12 cellular contexts compared by ENCODE assay signal in the genomic region with DNA sequence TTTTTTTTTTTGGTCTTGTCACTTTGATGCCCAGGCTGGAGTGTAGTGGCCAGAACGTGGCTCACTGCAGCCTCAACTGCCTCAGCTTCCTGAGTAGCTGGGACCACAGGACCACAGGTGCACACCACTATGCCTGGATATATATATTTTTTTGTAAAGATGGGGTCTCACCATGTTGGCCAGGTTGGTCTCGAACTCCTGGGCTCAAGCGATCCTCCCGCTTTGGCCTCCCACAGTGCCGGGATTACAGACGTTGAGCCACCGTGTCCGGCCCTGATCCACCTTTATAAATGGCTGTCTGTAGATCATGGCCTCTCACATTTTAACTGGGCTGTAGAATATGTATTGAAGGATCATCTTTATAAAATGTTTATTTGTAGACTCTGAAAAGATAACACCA. TPM values are rescaled to one million over a fixed set of nuclear protein-coding genes. Genes with fewer than 3 reads are reported as not detected.
DNase-seq lines count a peak whose midpoint lies in the region; ATAC-seq and TF ChIP-seq lines count a peak whose summit lies in the region.
"Had no signal": no experiment of that assay in that cellular context is flagged by ENCODE, and none has a peak within 500 bp of the region (broad histone marks: within the 10 kb centered on the region; RNA-seq: fewer than 3 reads in every experiment).

No MANE protein-coding gene starts in this region.

- H3K79me2 ChIP-seq in SK-N-SH (ENCODE audit: insufficient read depth): peaks cover 43% of the 10 kb centered on the region

- no peak overlapping the region for H3K9ac ChIP-seq in SK-N-SH

- H3K36me3 ChIP-seq in SK-N-SH (replicated peaks in 1 of 2; ENCODE audit: control insufficient read depth in 1 of 2, insufficient read depth in 2 of 2, low read length in 1 of 2) (peaks cover 7 to 24% of the 10 kb centered on the region in 2 experiments), Panc1 (ENCODE audit: control insufficient read depth, insufficient read depth, low read length) (no peaks in the 10 kb centered on the region; the same call in none of the 2 replicates), neuron (ENCODE audit: insufficient read depth, low read length) (peaks cover 13% of the 10 kb centered on the region)

- peaks cover 17% of the 10 kb centered on the region for H3F3A ChIP-seq in SK-N-SH (replicated peaks; ENCODE audit: insufficient read depth)

- H3K36me3 Mint-ChIP-seq in effector memory CD8-positive, alpha-beta T cell (ENCODE audit: insufficient read depth): peaks cover 38% of the 10 kb centered on the region

- WGBS in SK-N-SH (ENCODE audit: low lambda C conversion rate): 97% methylated on average over 8 of the region's 8 CpGs

- H2AFZ ChIP-seq in SK-N-SH (ENCODE audit: low read depth): no peak overlapping the region
- H2AFZ ChIP-seq in neuron (ENCODE audit: low read depth, low read length): no peak overlapping the region

- intact Hi-C loops in Panc1 (cut with micrococcal nuclease; ENCODE audit: unreplicated experiment): no loop called here

- peak overlapping the region; percentile 79 for H3K4me2 ChIP-seq in SK-N-SH

- no peak for TF ChIP-seq RAD21 in SK-N-SH (IDR thresholded peaks at IDR 0.05; ENCODE audit: low read length)

- H3K4me1 Mint-ChIP-seq in effector memory CD8-positive, alpha-beta T cell (ENCODE audit: low read depth in 2 of 2): peaks cover 16 to 38% of the 10 kb centered on the region in 2 donors

- ATAC-seq in SK-N-SH treated with all-trans-retinoic acid at 6 μM for 48 hours (no peak), Panc1 (no peak), GM19467 (IDR thresholded peaks at IDR 0.05; ENCODE audit: unreplicated experiment) (no peak), GM21528 (IDR thresholded peaks at IDR 0.05; ENCODE audit: low FRiP score, unreplicated experiment) (no peak)
- no peak for ATAC-seq in effector memory CD8-positive, alpha-beta T cell (replicated peaks)

- H3K27me3 ChIP-seq in SK-N-SH (ENCODE audit: insufficient read depth) (no peaks in the 10 kb centered on the region), Panc1 (ENCODE audit: control insufficient read depth, insufficient read depth, low read length) (no peaks in the 10 kb centered on the region), neuron (ENCODE audit: insufficient read depth, low read length) (no peaks in the 10 kb centered on the region)
- H3K27me3 ChIP-seq: SJCRH30 had no signal

- H3K9me3 Mint-ChIP-seq in effector memory CD8-positive, alpha-beta T cell: no peaks in the 10 kb centered on the region

- no peak for TF ChIP-seq EP300 in SK-N-SH (IDR thresholded peaks at IDR 0.05; ENCODE audit: borderline replicate concordance in 1 of 2, low read depth in 1 of 2, low read length in 1 of 2)

- H3K27me3 Mint-ChIP-seq in effector memory CD8-positive, alpha-beta T cell: no peaks in the 10 kb centered on the region

- peaks cover 5 to 21% of the 10 kb centered on the region in 2 experiments; a peak in 2 of 4 replicates for H3K4me1 ChIP-seq in SK-N-SH (ENCODE audit: control insufficient read depth in 1 of 2, insufficient read depth in 2 of 2, low read depth in 1 of 2, low read length in 1 of 2)
- peaks cover 7% of the 10 kb centered on the region; the same call in 1 of the 2 replicates for H3K4me1 ChIP-seq in Panc1 (ENCODE audit: control insufficient read depth, insufficient read depth, low read length)
- H3K4me1 ChIP-seq in neuron (ENCODE audit: insufficient read depth, low read length): peaks cover 15% of the 10 kb centered on the region
- H3K4me1 ChIP-seq: SJCRH30 had no signal

- H3K27ac ChIP-seq in SK-N-SH (ENCODE audit: low read depth in 2 of 2, low read length in 1 of 2) (peak overlapping the region in 1 of 2 experiments; percentile 98; a peak in 1 of 4 replicates), Panc1 (ENCODE audit: low read length) (peak overlapping the region; percentile 91; the same call in 1 of the 2 replicates)

- H3K4me3 ChIP-seq in SK-N-SH (ENCODE audit: low read depth in 2 of 2, low read length in 1 of 2) (peak overlapping the region; percentile 61 to 71; a peak in 3 of 4 replicates), Panc1 (ENCODE audit: low read depth in 2 of 2, low read length in 2 of 2) (peak overlapping the region; percentile 76 to 89), neuron (ENCODE audit: low read length) (peak overlapping the region; percentile 97)

- peaks cover 12% of the 10 kb centered on the region; the same call in 1 of the 2 replicates for H4K20me1 ChIP-seq in SK-N-SH (ENCODE audit: insufficient read depth)

- no peak for TF ChIP-seq CTCF in SK-N-SH (IDR thresholded peaks at IDR 0.05)
- TF ChIP-seq CTCF in Panc1 (IDR thresholded peaks at IDR 0.05): no peak

- in situ Hi-C loops in Panc1 (cut with HindIII; ENCODE audit: low pct_unique_long_range_greater_than_20kb, low sequenced_read_pairs): no loop called here

- POLR2A ChIA-PET in SK-N-SH (lab: Yijun Ruan, JAX): no interaction called here
- POLR2A ChIA-PET in Panc1 (lab: Charles Lee): no interaction called here

- peak overlapping the region in 1 of 2 donors; percentile 72 for H3K27ac Mint-ChIP-seq in effector memory CD8-positive, alpha-beta T cell

- peak overlapping the region; percentile 73 to 93 for H3K4me3 Mint-ChIP-seq in effector memory CD8-positive, alpha-beta T cell

- DNase-seq in SK-N-SH (no peak), Panc1 (ENCODE audit: low read depth, low spot score) (no peak), retina (no peak)
- no peak for DNase-seq in effector memory CD8-positive, alpha-beta T cell
- DNase-seq: activated CD4-positive, alpha-beta T cell treated with anti-CD3 and anti-CD28 coated beads, Interleukin-2, amount 50 U/mL, for 48 hours; NCI-H446 treated with DMSO at 0.1 percent for 48 hours; SJCRH30; stimulated activated CD4-positive, alpha-beta T cell treated with anti-CD3 and anti-CD28 coated beads, Interleukin-15, amount 100 ng/mL, for 24 hours had no signal

- BruUV-seq in Panc1 (replicated peaks; lab: Mats Ljungman, UMichigan): no TSS peak

- no peaks in the 10 kb centered on the region for H3K9me2 ChIP-seq in SK-N-SH

- H3K9me3 ChIP-seq in SK-N-SH (no peaks in the 10 kb centered on the region), Panc1 (ENCODE audit: control insufficient read depth, insufficient read depth, low read depth, low read length) (no peaks in the 10 kb centered on the region), neuron (ENCODE audit: low read length) (no peaks in the 10 kb centered on the region)
- H3K9me3 ChIP-seq: SJCRH30 had no signal

- CTCF ChIA-PET in SK-N-SH (lab: Yijun Ruan, JAX): interaction anchor here (0.6 kb wide), 1 partner anchor 1417 kb away, joined by 3 read pairs; no protein-coding TSS in a partner anchor
- CTCF ChIA-PET in Panc1 (lab: Charles Lee): no interaction called here

TF ChIP-seq in SK-N-SH, 30 proteins besides CTCF, POLR2A, EP300 and RAD21 (continues in another document):
- TF ChIP-seq MXI1 (IDR thresholded peaks at IDR 0.05; ENCODE audit: low read depth, low read length) (no peak), USF2 (IDR thresholded peaks at IDR 0.05; ENCODE audit: borderline replicate concordance, low read depth, low read length) (no peak), SIN3A (IDR thresholded peaks at IDR 0.05; ENCODE audit: borderline replicate concordance, low read depth, low read length) (no peak), RFX5 (IDR thresholded peaks at IDR 0.05; ENCODE audit: low read length) (no peak), EZH2phosphoT487 (IDR thresholded peaks at IDR 0.05; ENCODE audit: borderline replicate concordance, low read depth) (no peak), GATA2 (CRISPR knock-in tag; IDR thresholded peaks at IDR 0.05) (no peak)
- TF ChIP-seq, protein P1, sequence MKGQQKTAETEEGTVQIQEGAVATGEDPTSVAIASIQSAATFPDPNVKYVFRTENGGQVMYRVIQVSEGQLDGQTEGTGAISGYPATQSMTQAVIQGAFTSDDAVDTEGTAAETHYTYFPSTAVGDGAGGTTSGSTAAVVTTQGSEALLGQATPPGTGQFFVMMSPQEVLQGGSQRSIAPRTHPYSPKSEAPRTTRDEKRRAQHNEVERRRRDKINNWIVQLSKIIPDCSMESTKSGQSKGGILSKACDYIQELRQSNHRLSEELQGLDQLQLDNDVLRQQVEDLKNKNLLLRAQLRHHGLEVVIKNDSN (IDR thresholded peaks at IDR 0.05; ENCODE audit: borderline replicate concordance, low read depth): no peak

TF ChIP-seq in SK-N-SH treated with all-trans-retinoic acid at 6 μM for 48 hours, 23 proteins besides CTCF, POLR2A, EP300 and RAD21 (continues in another document):
- TF ChIP-seq RARB (CRISPR knock-in tag; IDR thresholded peaks at IDR 0.05) (no peak), ARNTL (CRISPR knock-in tag; IDR thresholded peaks at IDR 0.05; ENCODE audit: borderline replicate concordance, low read depth) (no peak), ZC3H10 (CRISPR knock-in tag; IDR thresholded peaks at IDR 0.05) (no peak), ZNF8 (CRISPR knock-in tag; IDR thresholded peaks at IDR 0.05) (no peak)
- TF ChIP-seq, protein P2, sequence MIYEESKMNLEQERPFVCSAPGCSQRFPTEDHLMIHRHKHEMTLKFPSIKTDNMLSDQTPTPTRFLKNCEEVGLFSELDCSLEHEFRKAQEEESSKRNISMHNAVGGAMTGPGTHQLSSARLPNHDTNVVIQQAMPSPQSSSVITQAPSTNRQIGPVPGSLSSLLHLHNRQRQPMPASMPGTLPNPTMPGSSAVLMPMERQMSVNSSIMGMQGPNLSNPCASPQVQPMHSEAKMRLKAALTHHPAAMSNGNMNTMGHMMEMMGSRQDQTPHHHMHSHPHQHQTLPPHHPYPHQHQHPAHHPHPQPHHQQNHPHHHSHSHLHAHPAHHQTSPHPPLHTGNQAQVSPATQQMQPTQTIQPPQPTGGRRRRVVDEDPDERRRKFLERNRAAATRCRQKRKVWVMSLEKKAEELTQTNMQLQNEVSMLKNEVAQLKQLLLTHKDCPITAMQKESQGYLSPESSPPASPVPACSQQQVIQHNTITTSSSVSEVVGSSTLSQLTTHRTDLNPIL (CRISPR knock-in tag; IDR thresholded peaks at IDR 0.05; ENCODE audit: low read depth): no peak

RNA-seq across cellular contexts. Expression of gene EIF3J, which starts 1.9 kb away (rescaled TPM):
- polyA plus RNA-seq in SK-N-SH (2012; rRNA removed): 23.8 and 32.0 TPM in 2 replicates
- 35.5 and 45.4 TPM in 2 replicates for polyA plus RNA-seq in SK-N-SH (2012; cell fraction: cytosol; rRNA removed)
- 11.4 and 30.3 TPM in 2 replicates for polyA plus RNA-seq in SK-N-SH (2012; cell fraction: nucleus; rRNA removed)
- total RNA-seq in Panc1 (2021; ENCODE audit: unreplicated experiment): 128 TPM
- 81.8 TPM for polyA plus RNA-seq in Panc1 (2012; ENCODE audit: insufficient read length)
